ENCODE assay signal across 1 cellular context in genomic region chr11:9943346-9944110, GRCh38.
TF ChIP-seq lines count a peak whose summit lies in the region.

No MANE protein-coding gene starts in this region.

TF ChIP-seq in A549, 52 proteins besides CTCF, POLR2A, EP300 and RAD21 (continued from another document):
- TF ChIP-seq HES2 (IDR thresholded peaks at IDR 0.05) = peak; percentile 60; the same call in 1 of the 2 replicates
- no peak for TF ChIP-seq FOSL2 (IDR thresholded peaks at IDR 0.05)
- peak; percentile 66 for TF ChIP-seq FOSL2 (CRISPR knock-in tag; IDR thresholded peaks at IDR 0.05)
- TF ChIP-seq HOXA7 (CRISPR knock-in tag; IDR thresholded peaks at IDR 0.05) = no peak
- TF ChIP-seq CBX8 (IDR thresholded peaks at IDR 0.05) = no peak
- no peak for TF ChIP-seq ZC3H11A (IDR thresholded peaks at IDR 0.05)
